In genomic region chr6:137866200-137866913, GRCh38 we compare ENCODE assay signal across 8 cellular contexts. TPM values are rescaled to one million over a fixed set of nuclear protein-coding genes. Genes with fewer than 3 reads are reported as not detected.
DNase-seq lines count a peak whose midpoint lies in the region; ATAC-seq and TF ChIP-seq lines count a peak whose summit lies in the region.

No MANE protein-coding gene starts in this region.

- peak overlapping the region; percentile 78 for H3K9ac ChIP-seq in GM23248

- H3K9me3 ChIP-seq in GM23248 (ENCODE audit: low read depth) = no peaks in the 10 kb centered on the region
- no peaks in the 10 kb centered on the region for H3K9me3 ChIP-seq in right atrium auricular region
- H3K9me3 ChIP-seq in sigmoid colon = no peaks in the 10 kb centered on the region

- H3K27ac ChIP-seq in GM23248 (peak overlapping the region; percentile 60), right atrium auricular region (peak overlapping the region; percentile 78 to 81), sigmoid colon (peak overlapping the region; percentile 88 to 97 (median 94))

- H4K20me1 ChIP-seq in GM23248 (ENCODE audit: insufficient read depth) = no peaks in the 10 kb centered on the region

- H3K9me3 Mint-ChIP-seq in activated naive CD8-positive, alpha-beta T cell treated with anti-CD3 and anti-CD28 coated beads, Interleukin-2, amount 10 ng/mL, durations not matched to agents 7 days and 5 days = no peaks in the 10 kb centered on the region

- TF ChIP-seq CTCF in right atrium auricular region (IDR thresholded peaks at IDR 0.05) = no peak
- TF ChIP-seq CTCF in sigmoid colon (IDR thresholded peaks at IDR 0.05) = no peak

- no peaks in the 10 kb centered on the region for H3K27me3 ChIP-seq in GM23248 (replicated peaks; ENCODE audit: insufficient read depth)
- no peaks in the 10 kb centered on the region for H3K27me3 ChIP-seq in right atrium auricular region
- no peaks in the 10 kb centered on the region for H3K27me3 ChIP-seq in sigmoid colon

- peak overlapping the region; percentile 92 for H2AFZ ChIP-seq in GM23248

- in situ Hi-C loops in GM23248 (cut with MboI) = loop anchor here (5.0 kb wide), 1 partner anchor 149 kb away; no protein-coding TSS in a partner anchor

- 8 to 9% methylated on average over 25 of the region's 25 CpGs for WGBS in GM23248 (ENCODE audit: low coverage in 1 of 2, low lambda C conversion rate in 2 of 2, missing lambda C conversion rate in 2 of 2), 2 experiments
- 10% methylated on average over 25 of the region's 25 CpGs for WGBS in sigmoid colon, 2 donors

- H3K4me1 ChIP-seq in GM23248 (ENCODE audit: insufficient read depth) = peaks cover 24% of the 10 kb centered on the region
- H3K4me1 ChIP-seq in right atrium auricular region = peaks cover 0 to 27% of the 10 kb centered on the region in 2 donors
- H3K4me1 ChIP-seq in sigmoid colon = peaks cover 0 to 75% (median 57%) of the 10 kb centered on the region in 4 donors

- H3K4me3 ChIP-seq in GM23248 (peak overlapping the region; percentile 85), right atrium auricular region (peak overlapping the region; percentile 60 to 89), sigmoid colon (peak overlapping the region; percentile 31 to 96 (median 90))

- H3K4me2 ChIP-seq in GM23248 (ENCODE audit: unreplicated experiment) = peak overlapping the region; percentile 86

- H3F3A ChIP-seq in GM23248 (ENCODE audit: insufficient read depth) = peaks cover 12% of the 10 kb centered on the region

- H3K9me2 ChIP-seq in GM23248 (ENCODE audit: insufficient read depth) = no peaks in the 10 kb centered on the region

- no peak for TF ChIP-seq POLR2A in sigmoid colon (IDR thresholded peaks at IDR 0.05)

- peak in 3 of 4 donors; percentile 20 to 67 (median 41) for TF ChIP-seq EP300 in sigmoid colon (IDR thresholded peaks at IDR 0.05)

- peak overlapping the region; percentile 87 for H3K27ac Mint-ChIP-seq in activated naive CD8-positive, alpha-beta T cell treated with anti-CD3 and anti-CD28 coated beads, Interleukin-2, amount 10 ng/mL, durations not matched to agents 7 days and 5 days

- ATAC-seq in activated naive CD8-positive, alpha-beta T cell treated with anti-CD3 and anti-CD28 coated beads, Interleukin-2, amount 10 ng/mL, durations not matched to agents 7 days and 5 days (ENCODE audit: low read depth) = peak; percentile 10

- H3K27me3 Mint-ChIP-seq in activated naive CD8-positive, alpha-beta T cell treated with anti-CD3 and anti-CD28 coated beads, Interleukin-2, amount 10 ng/mL, durations not matched to agents 7 days and 5 days = no peaks in the 10 kb centered on the region

- H3K79me2 ChIP-seq in GM23248 (ENCODE audit: insufficient read depth) = peaks cover 40% of the 10 kb centered on the region

- peak overlapping the region; percentile 90 for H3K4me3 Mint-ChIP-seq in activated naive CD8-positive, alpha-beta T cell treated with anti-CD3 and anti-CD28 coated beads, Interleukin-2, amount 10 ng/mL, durations not matched to agents 7 days and 5 days

- POLR2A ChIA-PET in activated naive CD8-positive, alpha-beta T cell treated with anti-CD3 and anti-CD28 coated beads, Interleukin-2, amount 10 ng/mL, durations not matched to agents 7 days and 5 days (lab: Charles Lee) = interaction anchor here (1.0 to 3.2 kb wide), 14 partner anchors 16 to 167 kb away, joined by 3 to 35 read pairs (median 10); no protein-coding TSS in a partner anchor

- peaks cover 40% of the 10 kb centered on the region for H3K4me1 Mint-ChIP-seq in activated naive CD8-positive, alpha-beta T cell treated with anti-CD3 and anti-CD28 coated beads, Interleukin-2, amount 10 ng/mL, durations not matched to agents 7 days and 5 days

- peaks cover 16% of the 10 kb centered on the region for H3K36me3 Mint-ChIP-seq in activated naive CD8-positive, alpha-beta T cell treated with anti-CD3 and anti-CD28 coated beads, Interleukin-2, amount 10 ng/mL, durations not matched to agents 7 days and 5 days

- peak; percentile 28 for DNase-seq in NCI-H1105 treated with DMSO at 0.1 percent for 48 hours (lab: John Stamatoyannopoulos, UW)
- DNase-seq in NCI-H1105 (lab: John Stamatoyannopoulos, UW) = no peak
- DNase-seq in GM23248 = no peak
- DNase-seq in KG1 (lab: John Stamatoyannopoulos, UW) = peak; percentile 85
- DNase-seq in activated naive CD8-positive, alpha-beta T cell treated with anti-CD3 and anti-CD28 coated beads, Interleukin-2, amount 10 ng/mL, durations not matched to agents 7 days and 5 days = no peak
- no peak for DNase-seq in right atrium auricular region (ENCODE audit: low spot score)
- peak; percentile 82 for DNase-seq in sigmoid colon
- no peak for DNase-seq in HuH-7.5 (ENCODE audit: low spot score)

- H3K36me3 ChIP-seq in GM23248 (ENCODE audit: low read depth) = no peaks in the 10 kb centered on the region
- no peaks in the 10 kb centered on the region for H3K36me3 ChIP-seq in right atrium auricular region
- no peaks in the 10 kb centered on the region for H3K36me3 ChIP-seq in sigmoid colon

- intact Hi-C loops in sigmoid colon (cut with DNase I) = loop anchor here (2.0 to 10.0 kb wide), 3 partner anchors 44 to 538 kb away; partner anchors contain the start of gene HEBP2

RNA-seq across cellular contexts. Expression of gene TNFAIP3, which starts 0.7 kb away (rescaled TPM):
- 2.1 and 2.7 TPM in 2 replicates for total RNA-seq in GM23248 (2014; rRNA removed; shearing (Covaris generic))
- polyA plus RNA-seq in GM23248 (2016; fragmentation: Nextera tagmentation; extraction: Ambion mirVana) (6.3 and 7.4 TPM in 2 replicates), sigmoid colon (10 to 100 TPM; 11.4 to 49.9 (median 18.7) TPM)
- total RNA-seq in activated naive CD8-positive, alpha-beta T cell treated with anti-CD3 and anti-CD28 coated beads, Interleukin-2, amount 10 ng/mL, durations not matched to agents 7 days and 5 days = 10 to 100 TPM; 88.6 to 89.5 TPM
- total RNA-seq in right atrium auricular region (10 to 100 TPM in 1 of 2 donors, 1 to 10 TPM in 1; 8.5 to 14.5 TPM), sigmoid colon (10 to 100 TPM; 14.6 to 37.6 (median 21.0) TPM)

Comparison
In these comparisons a context has a peak if more than half of its experiments do, and no peak if none do; other contexts are left out.
1. DNase-seq: peak in NCI-H1105 treated with DMSO at 0.1 percent for 48 hours (single experiment), KG1 (single experiment) and sigmoid colon (single experiment); none in NCI-H1105 (single experiment), GM23248 (single experiment), activated naive CD8-positive, alpha-beta T cell treated with anti-CD3 and anti-CD28 coated beads, Interleukin-2, amount 10 ng/mL, durations not matched to agents 7 days and 5 days (single experiment), right atrium auricular region (single experiment) and HuH-7.5 (single experiment).
2. Peak in every context shown above with its lines, with median percentiles within 50 percentile points of each other: H3K27ac ChIP-seq and H3K4me3 ChIP-seq.